8 cellular contexts compared by ENCODE assay signal in the genomic region with DNA sequence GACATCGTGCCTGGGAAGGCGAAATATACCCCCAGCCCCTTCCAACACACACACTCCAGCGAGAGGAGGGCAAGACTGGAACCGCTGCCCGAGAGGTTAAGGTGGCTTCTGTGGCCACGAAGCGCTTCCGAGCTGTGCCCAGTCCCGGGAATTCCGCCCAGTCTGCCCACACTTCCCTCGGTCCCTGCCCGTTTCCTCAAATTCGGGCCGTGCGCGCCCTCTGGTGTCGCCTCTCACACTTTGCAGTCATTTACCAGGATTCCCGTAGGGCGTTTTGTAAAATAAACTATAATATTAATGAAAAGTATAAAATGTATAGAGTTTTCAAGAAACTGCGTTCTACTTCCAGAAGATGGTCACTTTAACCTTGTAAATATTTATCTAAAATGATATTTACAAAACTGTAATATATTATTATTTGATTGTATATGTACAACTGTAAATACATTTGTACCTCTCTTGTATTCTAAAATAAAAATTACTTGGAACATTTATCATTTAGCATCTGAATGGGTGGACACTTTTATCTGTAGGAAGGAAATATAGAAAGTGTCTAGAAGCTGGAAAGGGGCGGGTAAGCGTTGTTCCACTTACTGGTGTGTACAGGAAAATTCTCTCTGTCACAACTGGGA. TPM values are rescaled to one million over a fixed set of nuclear protein-coding genes. Genes with fewer than 3 reads are reported as not detected.
A peak's percentile ranks its signal among the peaks of the same experiment; 100 is the strongest.
DNase-seq lines count a peak whose midpoint lies in the region; ATAC-seq and TF ChIP-seq lines count a peak whose summit lies in the region.

No MANE protein-coding gene starts in this region.

- DNase-seq in DMS53 treated with DMSO at 0.1 percent for 48 hours (lab: John Stamatoyannopoulos, UW; ENCODE audit: unreplicated experiment) (peak; percentile 88), LoVo (ENCODE audit: low spot score) (peak; percentile 92), RWPE2 (ENCODE audit: low spot score) (no peak), osteoblast (ENCODE audit: insufficient read length, low spot score, missing footprints) (peak; percentile 97), ureter (ENCODE audit: low spot score) (peak; percentile 80)
- peak; percentile 74 for DNase-seq in activated naive CD4-positive, alpha-beta T cell treated with anti-CD3 and anti-CD28 coated beads for 36 hours

- no peak overlapping the region for H3K27ac Mint-ChIP-seq in activated naive CD4-positive, alpha-beta T cell treated with anti-CD3 and anti-CD28 coated beads for 36 hours

- TF ChIP-seq CTCF in RWPE2 (IDR thresholded peaks at IDR 0.05; ENCODE audit: poor library complexity, severe bottlenecking), result peak; percentile 95
- TF ChIP-seq CTCF in gastroesophageal sphincter (IDR thresholded peaks at IDR 0.05), result peak in 3 of 4 experiments; percentile 72 to 87 (median 83)
- peak; percentile 87 for TF ChIP-seq CTCF in osteoblast (IDR thresholded peaks at IDR 0.05; ENCODE audit: extremely low read depth, low read depth, low read length)

- H3K4me1 ChIP-seq in RWPE2 (ENCODE audit: insufficient read depth, poor library complexity, severe bottlenecking), result no peaks in the 10 kb centered on the region
- H3K4me1 ChIP-seq in gastroesophageal sphincter, result peaks cover 0 to 17% (median 10%) of the 10 kb centered on the region in 3 donors
- peaks cover 12% of the 10 kb centered on the region for H3K4me1 ChIP-seq in osteoblast (ENCODE audit: insufficient read depth, low read length)

- H3K4me2 ChIP-seq in osteoblast (ENCODE audit: insufficient read depth, low read length), result peak overlapping the region; percentile 83

- H3K27me3 Mint-ChIP-seq in activated naive CD4-positive, alpha-beta T cell treated with anti-CD3 and anti-CD28 coated beads for 36 hours (ENCODE audit: low read depth), result peaks cover 8% of the 10 kb centered on the region

- peak overlapping the region; percentile 90 for H3K4me3 Mint-ChIP-seq in activated naive CD4-positive, alpha-beta T cell treated with anti-CD3 and anti-CD28 coated beads for 36 hours

- H3K27me3 ChIP-seq in RWPE2 (ENCODE audit: insufficient read depth, poor library complexity, severe bottlenecking) (no peaks in the 10 kb centered on the region), gastroesophageal sphincter (peaks cover 14% of the 10 kb centered on the region), osteoblast (ENCODE audit: insufficient read depth, low read length) (no peaks in the 10 kb centered on the region)

- no peaks in the 10 kb centered on the region for H3K9me3 Mint-ChIP-seq in activated naive CD4-positive, alpha-beta T cell treated with anti-CD3 and anti-CD28 coated beads for 36 hours

- 5 to 14% methylated on average over 6 to 22 of the region's 22 CpGs for WGBS in gastroesophageal sphincter (ENCODE audit: low coverage in 1 of 2), 2 donors

- ATAC-seq in RWPE2 (ENCODE audit: low read depth) (peak; percentile 71), gastroesophageal sphincter (peak; percentile 62), HG03039 (IDR thresholded peaks at IDR 0.05; ENCODE audit: unreplicated experiment) (no peak)

- no peaks in the 10 kb centered on the region for H3K9me3 ChIP-seq in RWPE2 (ENCODE audit: severe bottlenecking)
- peaks cover 0 to 7% (median 0%) of the 10 kb centered on the region in 3 donors for H3K9me3 ChIP-seq in gastroesophageal sphincter
- H3K9me3 ChIP-seq in osteoblast (ENCODE audit: low read depth, low read length), result no peaks in the 10 kb centered on the region

- H3K27ac ChIP-seq in RWPE2 (ENCODE audit: poor library complexity, severe bottlenecking), result no peak overlapping the region
- H3K27ac ChIP-seq in gastroesophageal sphincter, result no peak overlapping the region
- H3K27ac ChIP-seq in osteoblast (ENCODE audit: low read depth, low read length), result no peak overlapping the region

- H2AFZ ChIP-seq in osteoblast (ENCODE audit: low read length), result peak overlapping the region; percentile 71

- H3K36me3 Mint-ChIP-seq in activated naive CD4-positive, alpha-beta T cell treated with anti-CD3 and anti-CD28 coated beads for 36 hours (ENCODE audit: low read depth), result no peaks in the 10 kb centered on the region

- H3K79me2 ChIP-seq in osteoblast (ENCODE audit: insufficient read depth, low read length), result no peaks in the 10 kb centered on the region

- peaks cover 8% of the 10 kb centered on the region for H3K4me1 Mint-ChIP-seq in activated naive CD4-positive, alpha-beta T cell treated with anti-CD3 and anti-CD28 coated beads for 36 hours (ENCODE audit: low read depth)

- H3K4me3 ChIP-seq in RWPE2 (ENCODE audit: severe bottlenecking), result peak overlapping the region; percentile 38
- peak overlapping the region in 1 of 2 donors; percentile 59 for H3K4me3 ChIP-seq in gastroesophageal sphincter
- peak overlapping the region; percentile 72 for H3K4me3 ChIP-seq in osteoblast (ENCODE audit: insufficient read depth, low read length)

- intact Hi-C loops in activated naive CD4-positive, alpha-beta T cell treated with anti-CD3 and anti-CD28 coated beads for 36 hours (cut with micrococcal nuclease), result loop anchor here (1.0 to 10.0 kb wide), 4 partner anchors 11 to 578 kb away; a partner anchor contains a TSS

- TF ChIP-seq POLR2A in gastroesophageal sphincter (IDR thresholded peaks at IDR 0.05), result no peak

- CTCF ChIA-PET in activated naive CD4-positive, alpha-beta T cell treated with anti-CD3 and anti-CD28 coated beads for 36 hours (lab: Charles Lee), result interaction anchor here (0.6 to 2.7 kb wide), 22 partner anchors 8 to 1638 kb away, joined by 3 to 46 read pairs (median 4); a partner anchor contains a TSS

- no peaks in the 10 kb centered on the region for H4K20me1 ChIP-seq in osteoblast (ENCODE audit: insufficient read depth, low read length)

- TF ChIP-seq EP300 in gastroesophageal sphincter (IDR thresholded peaks at IDR 0.05), result no peak

- no peaks in the 10 kb centered on the region for H3K36me3 ChIP-seq in RWPE2 (ENCODE audit: low read depth)
- H3K36me3 ChIP-seq in gastroesophageal sphincter, result no peaks in the 10 kb centered on the region
- no peaks in the 10 kb centered on the region for H3K36me3 ChIP-seq in osteoblast (ENCODE audit: insufficient read depth, low read length)

RNA-seq across cellular contexts. Expression of a gene that starts 11.0 kb away (rescaled TPM):
- total RNA-seq in activated naive CD4-positive, alpha-beta T cell treated with anti-CD3 and anti-CD28 coated beads for 36 hours, result 10 to 100 TPM; 70.1 to 72.6 TPM
- total RNA-seq in gastroesophageal sphincter, result 10 to 100 TPM; 15.9 to 32.3 (median 26.8) TPM
- total RNA-seq in osteoblast, result 18.6 and 22.1 TPM in 2 replicates
- total RNA-seq in ureter, result 29.7 TPM

RNA-seq across cellular contexts. Expression of a gene that starts 18.2 kb away (rescaled TPM):
- not detected for total RNA-seq in activated naive CD4-positive, alpha-beta T cell treated with anti-CD3 and anti-CD28 coated beads for 36 hours
- total RNA-seq in gastroesophageal sphincter, result not detected
- not detected in 2 replicates for total RNA-seq in osteoblast
- total RNA-seq in ureter, result 0.21 TPM
